18 cellular contexts compared by ENCODE assay signal in genomic region chr2:108987111-108987510, GRCh38. TPM values are rescaled to one million over a fixed set of nuclear protein-coding genes. Genes with fewer than 3 reads are reported as not detected.
A peak's percentile ranks its signal among the peaks of the same experiment; 100 is the strongest.
DNase-seq lines count a peak whose midpoint lies in the region; ATAC-seq and TF ChIP-seq lines count a peak whose summit lies in the region.
"Had no signal": no experiment of that assay in that cellular context is flagged by ENCODE, and none has a peak within 500 bp of the region (broad histone marks: within the 10 kb centered on the region; RNA-seq: fewer than 3 reads in every experiment).

No MANE protein-coding gene starts in this region.

- H3K27ac ChIP-seq in HCT116 (ENCODE audit: low read depth, low read length) (no peak overlapping the region), esophagus muscularis mucosa (replicated peaks in 1 of 4) (no peak overlapping the region)
- H3K27ac ChIP-seq: heart left ventricle had no signal

- RAD21 ChIA-PET in HCT116 (lab: Charles Lee; ENCODE audit: low non-redundant PET in 1 of 2, low total read pairs in 2 of 2, uncharacterized antibody in 2 of 2, unreplicated experiment in 2 of 2), result no interaction called here

- BruUV-seq in HCT116 (replicated peaks; lab: Mats Ljungman, UMichigan), result no TSS peak

- H3K9me3 ChIP-seq in HCT116 (ENCODE audit: control insufficient read depth in 1 of 2, insufficient read depth in 1 of 2, low read depth in 1 of 2, low read length in 2 of 2) (no peaks in the 10 kb centered on the region), esophagus muscularis mucosa (no peaks in the 10 kb centered on the region)
- H3K9me3 ChIP-seq: heart left ventricle had no signal

- TF ChIP-seq RAD21 in HCT116 (IDR thresholded peaks at IDR 0.05; ENCODE audit: low read depth), result peak; percentile 33

- no peaks in the 10 kb centered on the region for H3K36me3 ChIP-seq in HCT116 (ENCODE audit: control insufficient read depth in 1 of 2, insufficient read depth in 2 of 2, low read length in 2 of 2)
- H3K36me3 ChIP-seq in esophagus muscularis mucosa, result no peaks in the 10 kb centered on the region
- H3K36me3 ChIP-seq: heart left ventricle had no signal

- peak overlapping the region; percentile 50 for H3K27ac Mint-ChIP-seq in activated naive CD8-positive, alpha-beta T cell treated with anti-CD3 and anti-CD28 coated beads, Interleukin-2, amount 10 ng/mL, durations not matched to agents 7 days and 5 days
- H3K27ac Mint-ChIP-seq: naive B cell had no signal

- no peak overlapping the region for H2AFZ ChIP-seq in HCT116 (ENCODE audit: low read depth, low read length, poor library complexity, severe bottlenecking)

- no peak overlapping the region for H3K9ac ChIP-seq in HCT116 (ENCODE audit: low read length)

- H3K9me3 Mint-ChIP-seq in activated naive CD8-positive, alpha-beta T cell treated with anti-CD3 and anti-CD28 coated beads, Interleukin-2, amount 10 ng/mL, durations not matched to agents 7 days and 5 days, result no peaks in the 10 kb centered on the region
- H3K9me3 Mint-ChIP-seq: naive B cell had no signal

- H3K4me1 ChIP-seq in HCT116 (ENCODE audit: control insufficient read depth in 1 of 2, insufficient read depth in 2 of 2, low read length in 2 of 2) (peaks cover 0 to 13% of the 10 kb centered on the region in 2 experiments; a peak in 2 of 4 replicates), esophagus muscularis mucosa (peaks cover 0 to 7% (median 7%) of the 10 kb centered on the region in 4 donors)

- H3K9me2 ChIP-seq in HCT116 (ENCODE audit: insufficient read depth), result no peaks in the 10 kb centered on the region

- H3K4me3 ChIP-seq in HCT116 (replicated peaks in 1 of 2; ENCODE audit: low read depth in 1 of 2, low read length in 2 of 2), result no peak overlapping the region
- no peak overlapping the region for H3K4me3 ChIP-seq in esophagus muscularis mucosa
- H3K4me3 ChIP-seq: heart left ventricle, lung had no signal

- TF ChIP-seq EP300 in esophagus muscularis mucosa (IDR thresholded peaks at IDR 0.05), result no peak

- H3K79me2 ChIP-seq in HCT116 (ENCODE audit: insufficient read depth, low read length), result no peaks in the 10 kb centered on the region

- ATAC-seq in HCT116, result no peak
- ATAC-seq in activated naive CD8-positive, alpha-beta T cell treated with anti-CD3 and anti-CD28 coated beads, Interleukin-2, amount 10 ng/mL, durations not matched to agents 7 days and 5 days (ENCODE audit: low read depth), result peak; percentile 80
- ATAC-seq in HG03280 (IDR thresholded peaks at IDR 0.05; ENCODE audit: unreplicated experiment), result no peak
- no peak for ATAC-seq in GM18517 (IDR thresholded peaks at IDR 0.05; ENCODE audit: unreplicated experiment)
- ATAC-seq: activated CD4-positive, CD25-positive, alpha-beta regulatory T cell treated with anti-CD3 and anti-CD28 coated beads, Interleukin-2, amount 50 U/mL, for 24 hours; heart left ventricle had no signal

- peaks cover 23% of the 10 kb centered on the region for H3K4me1 Mint-ChIP-seq in activated naive CD8-positive, alpha-beta T cell treated with anti-CD3 and anti-CD28 coated beads, Interleukin-2, amount 10 ng/mL, durations not matched to agents 7 days and 5 days
- H3K4me1 Mint-ChIP-seq: naive B cell had no signal

- TF ChIP-seq POLR2A in HCT116 (IDR thresholded peaks at IDR 0.05; ENCODE audit: borderline replicate concordance, extremely low read depth, insufficient read depth, insufficient read length) (no peak), esophagus muscularis mucosa (IDR thresholded peaks at IDR 0.05; ENCODE audit: low read depth) (no peak)

- H3K4me3 Mint-ChIP-seq in activated naive CD8-positive, alpha-beta T cell treated with anti-CD3 and anti-CD28 coated beads, Interleukin-2, amount 10 ng/mL, durations not matched to agents 7 days and 5 days, result peak overlapping the region; percentile 70
- H3K4me3 Mint-ChIP-seq: naive B cell had no signal

- intact Hi-C loops in HCT116 (cut with micrococcal nuclease), result loop anchor here (10.0 kb wide), 1 partner anchor 202 kb away; the partner anchor contains the start of gene CCDC138
- intact Hi-C loops in esophagus muscularis mucosa (cut with DNase I), result no loop called here

- 98% methylated on average over 6 of the region's 6 CpGs for WGBS in esophagus muscularis mucosa

- peaks cover 3% of the 10 kb centered on the region for H3K27me3 Mint-ChIP-seq in activated naive CD8-positive, alpha-beta T cell treated with anti-CD3 and anti-CD28 coated beads, Interleukin-2, amount 10 ng/mL, durations not matched to agents 7 days and 5 days

- peaks cover 8% of the 10 kb centered on the region; the same call in 1 of the 2 replicates for H3K27me3 ChIP-seq in HCT116 (ENCODE audit: insufficient read depth, low read length)
- peaks cover 0 to 27% (median 0%) of the 10 kb centered on the region in 4 donors for H3K27me3 ChIP-seq in esophagus muscularis mucosa

- no peaks in the 10 kb centered on the region for H4K20me1 ChIP-seq in HCT116 (ENCODE audit: insufficient read depth)

- no peak overlapping the region for H3K4me2 ChIP-seq in HCT116 (ENCODE audit: low read length)

- DNase-seq in HCT116 (ENCODE audit: low read depth, low spot score), result no peak
- DNase-seq in activated CD4-positive, alpha-beta T cell treated with anti-CD3 and anti-CD28 coated beads, Interleukin-2, amount 50 U/mL, for 4 hours, result peak; percentile 16 to 27
- DNase-seq in activated naive CD8-positive, alpha-beta T cell treated with anti-CD3 and anti-CD28 coated beads, Interleukin-2, amount 10 ng/mL, durations not matched to agents 7 days and 5 days, result no peak
- peak; percentile 57 for DNase-seq in stimulated activated CD4-positive, alpha-beta T cell treated with anti-CD3 and anti-CD28 coated beads, Interleukin-15, amount 100 ng/mL, for 24 hours
- no peak for DNase-seq in esophagus muscularis mucosa (ENCODE audit: extremely low spot score)
- DNase-seq: activated gamma-delta T cell, heart left ventricle, naive B cell, NCI-H1417 treated with DMSO at 0.1 percent for 48 hours, NCI-H345, SHP77 treated with DMSO at 0.1 percent for 48 hours had no signal

- no peak for TF ChIP-seq CTCF in HCT116 (IDR thresholded peaks at IDR 0.05 in 2 of 3, conservative IDR thresholded peaks at IDR 0.05 in 1 of 3; ENCODE audit: borderline replicate concordance in 1 of 3, insufficient read depth in 1 of 3, low read depth in 2 of 3, low read length in 2 of 3)
- TF ChIP-seq CTCF in esophagus muscularis mucosa (IDR thresholded peaks at IDR 0.05), result no peak

- POLR2A ChIA-PET in HCT116 (lab: Charles Lee), result no interaction called here
- POLR2A ChIA-PET in activated naive CD8-positive, alpha-beta T cell treated with anti-CD3 and anti-CD28 coated beads, Interleukin-2, amount 10 ng/mL, durations not matched to agents 7 days and 5 days (lab: Charles Lee), result no interaction called here

- no peaks in the 10 kb centered on the region for H3K36me3 Mint-ChIP-seq in activated naive CD8-positive, alpha-beta T cell treated with anti-CD3 and anti-CD28 coated beads, Interleukin-2, amount 10 ng/mL, durations not matched to agents 7 days and 5 days
- H3K36me3 Mint-ChIP-seq: naive B cell had no signal

- CTCF ChIA-PET in HCT116 (lab: Charles Lee), result no interaction called here

TF ChIP-seq in HCT116, 20 proteins besides CTCF, POLR2A, EP300 and RAD21 (continues in another document):
- TF ChIP-seq SP1 (IDR thresholded peaks at IDR 0.05; ENCODE audit: low read depth) (no peak), TCF7L2 (IDR thresholded peaks at IDR 0.05; ENCODE audit: borderline replicate concordance, extremely low read depth, insufficient read depth, insufficient read length) (no peak), EGR1 (IDR thresholded peaks at IDR 0.05; ENCODE audit: low read depth) (no peak), CEBPB (IDR thresholded peaks at IDR 0.05; ENCODE audit: low read depth) (no peak), MAX (IDR thresholded peaks at IDR 0.05) (no peak), ZNF274 (IDR thresholded peaks at IDR 0.05; ENCODE audit: low read depth, low read length) (no peak), ZBTB33 (IDR thresholded peaks at IDR 0.05; ENCODE audit: extremely low read depth, insufficient replicate concordance, low read length) (no peak), ELF1 (IDR thresholded peaks at IDR 0.05; ENCODE audit: borderline replicate concordance, low read depth) (no peak), SRF (IDR thresholded peaks at IDR 0.05; ENCODE audit: low read depth) (no peak), ZFX (IDR thresholded peaks at IDR 0.05) (no peak), EZH2phosphoT487 (IDR thresholded peaks at IDR 0.05; ENCODE audit: borderline replicate concordance) (no peak), SIN3A (IDR thresholded peaks at IDR 0.05; ENCODE audit: low read depth) (no peak), POLR2AphosphoS5 (IDR thresholded peaks at IDR 0.05; ENCODE audit: low read depth, low read length) (no peak), JUND (IDR thresholded peaks at IDR 0.05) (no peak), ATF3 (IDR thresholded peaks at IDR 0.05) (no peak), YY1 (IDR thresholded peaks at IDR 0.05; ENCODE audit: extremely low read depth, insufficient replicate concordance, low read depth, low read length) (no peak), EZH2 (IDR thresholded peaks at IDR 0.05) (no peak)

RNA-seq across cellular contexts. Expression of gene EDAR, which starts 1.9 kb away (rescaled TPM):
- total RNA-seq in HCT116 (2021; ENCODE audit: unreplicated experiment) (0.15 TPM), esophagus muscularis mucosa (not detected)
- 0.12 and 0.14 TPM in 2 replicates for polyA plus RNA-seq in HCT116 (2012)
- under 1 TPM; 0.14 to 0.23 TPM for total RNA-seq in activated naive CD8-positive, alpha-beta T cell treated with anti-CD3 and anti-CD28 coated beads, Interleukin-2, amount 10 ng/mL, durations not matched to agents 7 days and 5 days
- total RNA-seq: fibroblast of lung; H4; T-helper 2 cell treated with Interferon-gamma antibody and Interleukin-4, amounts not matched to agents 100 ng/mL and 5 ng/mL, for 36 hours had no signal
- polyA plus RNA-seq: fibroblast of lung had no signal

Comparison
In these comparisons a context has a peak if more than half of its experiments do, and no peak if none do; other contexts are left out.
1. DNase-seq: peak in activated CD4-positive, alpha-beta T cell treated with anti-CD3 and anti-CD28 coated beads, Interleukin-2, amount 50 U/mL, for 4 hours (2 of 2) and stimulated activated CD4-positive, alpha-beta T cell treated with anti-CD3 and anti-CD28 coated beads, Interleukin-15, amount 100 ng/mL, for 24 hours (single experiment); none in HCT116 (single experiment), activated naive CD8-positive, alpha-beta T cell treated with anti-CD3 and anti-CD28 coated beads, Interleukin-2, amount 10 ng/mL, durations not matched to agents 7 days and 5 days (single experiment) and esophagus muscularis mucosa (single experiment).